ENCODE assay signal across 28 cellular contexts in the genomic region with DNA sequence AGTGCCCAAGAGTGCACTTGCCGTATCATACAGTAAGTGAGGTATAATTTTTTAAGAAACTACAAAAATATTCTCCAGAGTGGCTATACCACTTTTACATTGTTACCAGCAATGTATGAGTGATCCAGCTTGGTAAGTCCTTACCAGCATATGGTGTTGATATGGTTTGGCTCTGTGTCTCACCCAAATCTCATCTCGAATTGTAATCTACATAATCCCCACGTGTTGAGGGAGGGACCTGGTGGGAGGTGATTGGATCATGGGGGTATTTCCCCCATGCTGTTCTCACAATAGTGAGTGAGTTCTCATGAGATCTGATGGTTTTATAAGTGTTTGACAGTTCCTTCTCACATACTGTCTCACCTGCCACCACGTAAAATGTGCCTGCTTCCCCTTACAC.
"Had no signal": no experiment of that assay in that cellular context is flagged by ENCODE, and none has a peak within 500 bp of the region (broad histone marks: within the 10 kb centered on the region; RNA-seq: fewer than 3 reads in every experiment).

No MANE protein-coding gene starts in this region.

- DNase-seq: hypothalamus; immature natural killer cell; kidney; left colon; left ventricle myocardium inferior; midbrain; mucosa of descending colon; naive thymus-derived CD4-positive, alpha-beta T cell; ovary; right lobe of liver; stimulated activated CD4-positive, alpha-beta T cell treated with anti-CD3 and anti-CD28 coated beads, Interleukin-1b, Interleukin-23, amount 100 ng/mL, for 48 hours; stimulated activated CD4-positive, alpha-beta T cell treated with anti-CD3 and anti-CD28 coated beads, Interleukin-2, amount 100 ng/mL, for 48 hours; stimulated activated CD4-positive, alpha-beta T cell treated with anti-CD3 and anti-CD28 coated beads, Interleukin-4, amount 100 ng/mL, for 4 hours; stimulated activated CD8-positive, alpha-beta memory T cell treated with anti-CD3 and anti-CD28 coated beads, Interleukin-4, amount 100 ng/mL, for 48 hours; stimulated activated naive CD4-positive, alpha-beta T cell treated with Interleukin-2 at 50 U/mL for 16 hours; stimulated activated naive CD8-positive, alpha-beta T cell treated with anti-CD3 and anti-CD28 coated beads, Interleukin-15, amount 100 ng/mL, for 72 hours; substantia nigra; testis; thyroid gland; transverse colon; upper lobe of left lung had no signal

- H3K9me3 ChIP-seq: left ventricle myocardium inferior, mucosa of descending colon, ovary, right atrium auricular region, right lobe of liver, testis, thyroid gland, transverse colon, upper lobe of left lung, vagina had no signal

- H3K9me3 Mint-ChIP-seq: immature natural killer cell; naive thymus-derived CD4-positive, alpha-beta T cell; natural killer cell treated with Interleukin-12 subunit alpha and Interleukin-12 subunit beta and Interleukin-15 and Interleukin-18, amount 100 ng/mL, for 72 hours; stimulated activated memory B cell treated with anti-CD40 and anti-IgM and Interleukin-4, amounts not matched to agents 10 μg/mL and 1 μg/mL and 100 μg/mL, for 72 hours; stimulated activated naive CD8-positive, alpha-beta T cell treated with anti-CD3 and anti-CD28 coated beads, Interleukin-15, amount 100 ng/mL, for 72 hours had no signal

- H3K4me1 Mint-ChIP-seq: stimulated activated memory B cell treated with anti-CD40 and anti-IgM and Interleukin-4, amounts not matched to agents 10 μg/mL and 1 μg/mL and 100 μg/mL, for 72 hours; stimulated activated naive CD8-positive, alpha-beta T cell treated with anti-CD3 and anti-CD28 coated beads, Interleukin-15, amount 100 ng/mL, for 72 hours had no signal

- H3K4me3 ChIP-seq: left ventricle myocardium inferior, lung, mucosa of descending colon, ovary, right atrium auricular region, right lobe of liver, smooth muscle cell, testis, thyroid gland, transverse colon, upper lobe of left lung, vagina had no signal

- H3K27me3 ChIP-seq: ovary, right atrium auricular region, right lobe of liver, testis, thyroid gland, transverse colon, upper lobe of left lung, vagina had no signal

- H3K4me3 Mint-ChIP-seq: immature natural killer cell; naive thymus-derived CD4-positive, alpha-beta T cell; natural killer cell treated with Interleukin-12 subunit alpha and Interleukin-12 subunit beta and Interleukin-15 and Interleukin-18, amount 100 ng/mL, for 72 hours; stimulated activated memory B cell treated with anti-CD40 and anti-IgM and Interleukin-4, amounts not matched to agents 10 μg/mL and 1 μg/mL and 100 μg/mL, for 72 hours; stimulated activated naive CD8-positive, alpha-beta T cell treated with anti-CD3 and anti-CD28 coated beads, Interleukin-15, amount 100 ng/mL, for 72 hours had no signal

- H3K36me3 ChIP-seq: ovary, right atrium auricular region, right lobe of liver, thyroid gland, transverse colon, upper lobe of left lung, vagina had no signal

- H3K27ac Mint-ChIP-seq: immature natural killer cell; natural killer cell treated with Interleukin-12 subunit alpha and Interleukin-12 subunit beta and Interleukin-15 and Interleukin-18, amount 100 ng/mL, for 72 hours; stimulated activated memory B cell treated with anti-CD40 and anti-IgM and Interleukin-4, amounts not matched to agents 10 μg/mL and 1 μg/mL and 100 μg/mL, for 72 hours; stimulated activated naive CD8-positive, alpha-beta T cell treated with anti-CD3 and anti-CD28 coated beads, Interleukin-15, amount 100 ng/mL, for 72 hours had no signal

- H3K27me3 Mint-ChIP-seq: naive thymus-derived CD4-positive, alpha-beta T cell; natural killer cell treated with Interleukin-12 subunit alpha and Interleukin-12 subunit beta and Interleukin-15 and Interleukin-18, amount 100 ng/mL, for 72 hours; progenitor cell of endocrine pancreas; stimulated activated memory B cell treated with anti-CD40 and anti-IgM and Interleukin-4, amounts not matched to agents 10 μg/mL and 1 μg/mL and 100 μg/mL, for 72 hours; stimulated activated naive CD8-positive, alpha-beta T cell treated with anti-CD3 and anti-CD28 coated beads, Interleukin-15, amount 100 ng/mL, for 72 hours had no signal

- H3K4me2 ChIP-seq: smooth muscle cell had no signal

- H3K4me1 ChIP-seq: left ventricle myocardium inferior, right atrium auricular region, right lobe of liver, testis, thyroid gland, transverse colon, upper lobe of left lung, vagina had no signal

- H3K27ac ChIP-seq: left ventricle myocardium inferior, ovary, right atrium auricular region, right lobe of liver, testis, thyroid gland, transverse colon, upper lobe of left lung, vagina had no signal

- H3K36me3 Mint-ChIP-seq: natural killer cell treated with Interleukin-12 subunit alpha and Interleukin-12 subunit beta and Interleukin-15 and Interleukin-18, amount 100 ng/mL, for 72 hours had no signal
